ENCODE assay signal across 17 cellular contexts in genomic region chr11:121461843-121462242, GRCh38. TPM values are rescaled to one million over a fixed set of nuclear protein-coding genes. Genes with fewer than 3 reads are reported as not detected.
A peak's percentile ranks its signal among the peaks of the same experiment; 100 is the strongest.
DNase-seq lines count a peak whose midpoint lies in the region; ATAC-seq and TF ChIP-seq lines count a peak whose summit lies in the region.
"Had no signal": no experiment of that assay in that cellular context is flagged by ENCODE, and none has a peak within 500 bp of the region (broad histone marks: within the 10 kb centered on the region; RNA-seq: fewer than 3 reads in every experiment).

No MANE protein-coding gene starts in this region.

- H3K4me3 Mint-ChIP-seq in activated naive CD4-positive, alpha-beta T cell treated with anti-CD3 and anti-CD28 coated beads, Interleukin-2, amount 10 ng/mL, durations not matched to agents 7 days and 5 days = no peak overlapping the region
- H3K4me3 Mint-ChIP-seq in activated B cell treated with CpG ODN at 0.5 μM for 24 hours (peak overlapping the region; percentile 33), immature natural killer cell (peak overlapping the region in 2 of 5 donors; percentile 15 to 85), type B pancreatic cell (peak overlapping the region; percentile 60)

- POLR2A ChIA-PET in activated B cell treated with CpG ODN at 0.5 μM for 24 hours (lab: Charles Lee) = interaction anchor here (1.4 to 10.2 kb wide), 3 partner anchors 8 to 32 kb away, joined by 3 to 148 read pairs (median 12); partner anchors contain the start of genes SORL1 and SORL1-AS1

- no peaks in the 10 kb centered on the region for H3K9me3 ChIP-seq in HAP-1
- H3K9me3 ChIP-seq: body of pancreas, tibial artery had no signal

- no peak for DNase-seq in activated naive CD4-positive, alpha-beta T cell treated with anti-CD3 and anti-CD28 coated beads, Interleukin-2, amount 10 ng/mL, durations not matched to agents 7 days and 5 days
- no peak for DNase-seq in activated naive CD4-positive, alpha-beta T cell treated with Interleukin-2 at 50 U/mL for 16 hours
- DNase-seq in activated B cell treated with CpG ODN at 0.5 μM for 24 hours (no peak), immature natural killer cell (no peak), type B pancreatic cell (ENCODE audit: extremely low spot score, unreplicated experiment) (no peak), HAP-1 (ENCODE audit: low spot score in 2 of 2) (no peak), pons (ENCODE audit: low spot score) (no peak)
- no peak for DNase-seq in activated CD8-positive, alpha-beta memory T cell treated with anti-CD3 and anti-CD28 coated beads, Interleukin-2, amount 50 U/mL, for 48 hours
- DNase-seq: body of pancreas; Calu3; GF-D8; hippocampal formation; left cardiac atrium; NCI-H446 treated with DMSO at 0.1 percent for 48 hours; OCI-M1; stimulated activated CD4-positive, alpha-beta T cell treated with anti-CD3 and anti-CD28 coated beads, Interleukin-2, amount 100 ng/mL, for 24 hours; tibial artery had no signal

- peaks cover 63% of the 10 kb centered on the region for H3K36me3 Mint-ChIP-seq in activated naive CD4-positive, alpha-beta T cell treated with anti-CD3 and anti-CD28 coated beads, Interleukin-2, amount 10 ng/mL, durations not matched to agents 7 days and 5 days
- H3K36me3 Mint-ChIP-seq in activated B cell treated with CpG ODN at 0.5 μM for 24 hours (ENCODE audit: low read depth) (peaks cover 22% of the 10 kb centered on the region), immature natural killer cell (peaks cover 0 to 16% (median 9%) of the 10 kb centered on the region in 3 donors), type B pancreatic cell (peaks cover 2% of the 10 kb centered on the region)

- CTCF ChIA-PET in activated naive CD4-positive, alpha-beta T cell treated with anti-CD3 and anti-CD28 coated beads, Interleukin-2, amount 10 ng/mL, durations not matched to agents 7 days and 5 days (lab: Charles Lee) = interaction anchor here (1.4 to 8.2 kb wide), 3 partner anchors 11 to 32 kb away, joined by 3 to 63 read pairs (median 5); partner anchors contain the start of genes SORL1 and SORL1-AS1
- CTCF ChIA-PET in activated B cell treated with CpG ODN at 0.5 μM for 24 hours (lab: Charles Lee) = interaction anchor here (1.2 to 2.6 kb wide), 3 partner anchors 11 to 129 kb away, joined by 3 to 9 read pairs (median 4); no protein-coding TSS in a partner anchor

- no peaks in the 10 kb centered on the region for H3K27me3 Mint-ChIP-seq in activated naive CD4-positive, alpha-beta T cell treated with anti-CD3 and anti-CD28 coated beads, Interleukin-2, amount 10 ng/mL, durations not matched to agents 7 days and 5 days
- H3K27me3 Mint-ChIP-seq in activated B cell treated with CpG ODN at 0.5 μM for 24 hours (no peaks in the 10 kb centered on the region), immature natural killer cell (ENCODE audit: low read depth in 3 of 3) (peaks cover 0 to 16% (median 12%) of the 10 kb centered on the region in 3 donors), type B pancreatic cell (no peaks in the 10 kb centered on the region)

- intact Hi-C loops in activated B cell treated with CpG ODN at 0.5 μM for 24 hours (cut with micrococcal nuclease) = no loop called here

- peaks cover 99% of the 10 kb centered on the region for H3K4me1 Mint-ChIP-seq in activated naive CD4-positive, alpha-beta T cell treated with anti-CD3 and anti-CD28 coated beads, Interleukin-2, amount 10 ng/mL, durations not matched to agents 7 days and 5 days
- peaks cover 84% of the 10 kb centered on the region for H3K4me1 Mint-ChIP-seq in activated B cell treated with CpG ODN at 0.5 μM for 24 hours
- peaks cover 98 to 100% of the 10 kb centered on the region in 2 donors for H3K4me1 Mint-ChIP-seq in immature natural killer cell
- H3K4me1 Mint-ChIP-seq in type B pancreatic cell (ENCODE audit: unreplicated experiment) = peaks cover 63% of the 10 kb centered on the region

- no peaks in the 10 kb centered on the region for H3K27me3 ChIP-seq in HAP-1 (ENCODE audit: low read depth)
- H3K27me3 ChIP-seq: body of pancreas, tibial artery had no signal

- H3K4me1 ChIP-seq in HAP-1 = peaks cover 8% of the 10 kb centered on the region; the same call in 1 of the 2 replicates

- in situ Hi-C loops in HAP-1 (cut with MboI; ENCODE audit: low sequenced_read_pairs) = no loop called here

- H3K9me3 Mint-ChIP-seq in activated naive CD4-positive, alpha-beta T cell treated with anti-CD3 and anti-CD28 coated beads, Interleukin-2, amount 10 ng/mL, durations not matched to agents 7 days and 5 days = no peaks in the 10 kb centered on the region
- H3K9me3 Mint-ChIP-seq in activated B cell treated with CpG ODN at 0.5 μM for 24 hours (no peaks in the 10 kb centered on the region), immature natural killer cell (no peaks in the 10 kb centered on the region), type B pancreatic cell (no peaks in the 10 kb centered on the region)

- no peak for TF ChIP-seq CTCF in activated B cell treated with CpG ODN at 0.5 μM for 24 hours (IDR thresholded peaks at IDR 0.05)
- TF ChIP-seq CTCF in type B pancreatic cell (conservative IDR thresholded peaks at IDR 0.05) = no peak

- no peak overlapping the region for H3K4me3 ChIP-seq in HAP-1
- H3K4me3 ChIP-seq: body of pancreas, tibial artery had no signal

- no peaks in the 10 kb centered on the region for H3K36me3 ChIP-seq in HAP-1 (replicated peaks)
- H3K36me3 ChIP-seq: tibial artery had no signal

- H3K27ac Mint-ChIP-seq in activated naive CD4-positive, alpha-beta T cell treated with anti-CD3 and anti-CD28 coated beads, Interleukin-2, amount 10 ng/mL, durations not matched to agents 7 days and 5 days = peak overlapping the region; percentile 77
- H3K27ac Mint-ChIP-seq in activated B cell treated with CpG ODN at 0.5 μM for 24 hours = peak overlapping the region; percentile 82
- peak overlapping the region; percentile 95 to 99 (median 96) for H3K27ac Mint-ChIP-seq in immature natural killer cell
- peak overlapping the region; percentile 17 for H3K27ac Mint-ChIP-seq in type B pancreatic cell

- ATAC-seq in activated B cell treated with CpG ODN at 0.5 μM for 24 hours (ENCODE audit: low read depth) = no peak
- ATAC-seq: body of pancreas had no signal

RNA-seq across cellular contexts. Expression of gene SORL1, which starts 9.7 kb away (rescaled TPM):
- total RNA-seq in activated B cell treated with CpG ODN at 0.5 μM for 24 hours = 159 and 180 TPM in 2 replicates
- polyA plus RNA-seq in immature natural killer cell = 100 to 1,000 TPM; 125 to 281 (median 189) TPM
- 39.0 and 62.6 TPM in 2 replicates for total RNA-seq in type B pancreatic cell (ENCODE audit: low replicate concordance)

Comparison
In these comparisons a context has a peak if more than half of its experiments do, and no peak if none do; other contexts are left out.
1. H3K27ac Mint-ChIP-seq: peak in every context shown above with its lines; median percentile 96 in immature natural killer cell; 82 in activated B cell treated with CpG ODN at 0.5 μM for 24 hours; 77 in activated naive CD4-positive, alpha-beta T cell treated with anti-CD3 and anti-CD28 coated beads, Interleukin-2, amount 10 ng/mL, durations not matched to agents 7 days and 5 days; 17 in type B pancreatic cell.